Comparison of ENCODE assay signal across 10 cellular contexts in the genomic region with DNA sequence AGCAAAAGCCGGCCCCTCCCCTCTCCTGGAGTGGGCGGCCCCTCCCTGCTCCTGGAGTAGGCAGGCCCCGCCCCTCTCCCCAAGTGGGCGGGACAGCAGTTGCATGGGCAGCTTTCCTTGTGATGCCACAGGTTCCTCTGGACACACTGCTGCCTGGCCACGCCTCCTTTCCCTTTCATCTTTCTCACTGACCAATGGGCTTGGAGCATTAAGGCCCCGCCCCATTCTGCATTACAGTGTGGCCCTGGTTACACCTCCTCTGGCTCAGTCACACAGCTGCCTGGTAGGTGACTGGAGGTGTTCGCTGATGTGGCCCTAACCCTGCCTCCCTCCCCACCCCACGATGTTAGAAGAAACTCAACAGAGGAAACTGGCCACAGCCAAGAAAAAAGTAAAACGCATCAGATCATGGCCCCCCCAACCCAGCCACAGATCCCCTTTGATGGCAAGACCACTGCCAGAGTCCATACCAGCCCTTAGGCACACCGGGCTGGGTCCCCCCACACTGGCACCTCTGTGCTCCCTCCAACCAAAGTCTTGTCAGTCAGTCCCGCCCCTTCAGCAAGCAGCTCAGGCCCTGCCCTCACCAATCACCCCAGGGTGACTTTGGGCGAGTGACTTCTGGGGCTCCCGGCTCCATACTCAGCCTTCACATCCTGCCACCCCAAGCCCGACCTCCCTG.
A peak's percentile ranks its signal among the peaks of the same experiment; 100 is the strongest.
DNase-seq lines count a peak whose midpoint lies in the region; ATAC-seq, FAIRE-seq and TF ChIP-seq lines count a peak whose summit lies in the region.
"Had no signal": no experiment of that assay in that cellular context is flagged by ENCODE, and none has a peak within 500 bp of the region (broad histone marks: within the 10 kb centered on the region; RNA-seq: fewer than 3 reads in every experiment).

No MANE protein-coding gene starts in this region.

- no peaks in the 10 kb centered on the region for H3F3A ChIP-seq in PC-3 (ENCODE audit: low read length, unreplicated experiment)

- no peak overlapping the region for H3K27ac ChIP-seq in PC-3 (ENCODE audit: low read length)
- no peak overlapping the region; the same call in 1 of the 2 replicates for H3K27ac ChIP-seq in H1 (ENCODE audit: low read depth, low read length)
- no peak overlapping the region for H3K27ac ChIP-seq in tibial nerve

- DNase-seq in CD1c-positive myeloid dendritic cell (ENCODE audit: extremely low spot score) (peak; percentile 48), ELR (ENCODE audit: low read depth) (peak; percentile 43), PC-3 (peak; percentile 48), H1 (ENCODE audit: low read depth in 1 of 2, low spot score in 2 of 2) (peak in 1 of 2 experiments; percentile 88), NCI-H187 (lab: John Stamatoyannopoulos, UW) (no peak), NCI-H774 (lab: John Stamatoyannopoulos, UW) (no peak), tibial nerve (ENCODE audit: low spot score in 2 of 2) (no peak)
- DNase-seq: anterior cingulate cortex, T-helper 17 cell had no signal

- no peak overlapping the region for H3K9ac ChIP-seq in PC-3 (ENCODE audit: low read length)
- no peak overlapping the region for H3K9ac ChIP-seq in H1 (replicated peaks in 1 of 4; ENCODE audit: extremely low read depth in 1 of 4, low read depth in 3 of 4, low read length in 3 of 4)

- H3K79me2 ChIP-seq in PC-3 (ENCODE audit: low read length), result no peaks in the 10 kb centered on the region
- H3K79me2 ChIP-seq in H1 (ENCODE audit: control insufficient read depth in 1 of 2, insufficient read depth in 2 of 2, low read length in 2 of 2), result no peaks in the 10 kb centered on the region

- no peak for TF ChIP-seq CTCF in PC-3 (conservative IDR thresholded peaks at IDR 0.05; ENCODE audit: low read depth, low read length)
- TF ChIP-seq CTCF in H1 (IDR thresholded peaks at IDR 0.05; ENCODE audit: control extremely low read depth in 1 of 3, insufficient read depth in 1 of 3, low read depth in 1 of 3, low read length in 3 of 3), result no peak
- no peak for TF ChIP-seq CTCF in tibial nerve (IDR thresholded peaks at IDR 0.05)

- H2AFZ ChIP-seq in PC-3 (ENCODE audit: low read length), result no peak overlapping the region
- H2AFZ ChIP-seq in H1 (ENCODE audit: low read length), result no peak overlapping the region

- H2AK5ac ChIP-seq in H1 (ENCODE audit: low read depth, low read length), result no peak overlapping the region

- peak; percentile 39 for FAIRE-seq in H1 (lab: Jason Lieb, UNC)

- no peaks in the 10 kb centered on the region for H3K23me2 ChIP-seq in H1 (ENCODE audit: low read depth, low read length)

- no peak overlapping the region for H2BK20ac ChIP-seq in H1 (ENCODE audit: low read length)

- peak overlapping the region; percentile 83; the same call in 1 of the 2 replicates for H3K18ac ChIP-seq in H1 (ENCODE audit: extremely low read depth, low read length)

- POLR2A ChIA-PET in PC-3 (lab: Charles Lee; ENCODE audit: unreplicated experiment), result no interaction called here
- POLR2A ChIA-PET in H1 (lab: Charles Lee; ENCODE audit: partially characterized antibody), result interaction anchor here (0.9 to 1.2 kb wide), 2 partner anchors 60 to 86 kb away, joined by 3 to 4 read pairs; a partner anchor contains a TSS

- no peak overlapping the region for H2BK15ac ChIP-seq in H1 (ENCODE audit: low read length)

- H3K9me3 ChIP-seq in PC-3 (ENCODE audit: low read length) (no peaks in the 10 kb centered on the region), H1 (ENCODE audit: insufficient read depth in 2 of 2, low read depth in 1 of 2, low read length in 1 of 2) (no peaks in the 10 kb centered on the region), tibial nerve (no peaks in the 10 kb centered on the region)

- H3K4me1 ChIP-seq in PC-3 (ENCODE audit: insufficient read depth, low read length) (peaks cover 12% of the 10 kb centered on the region), H1 (replicated peaks in 1 of 4; ENCODE audit: control insufficient read depth in 3 of 4, insufficient read depth in 4 of 4, low read length in 3 of 4) (peaks cover 0 to 6% (median 3%) of the 10 kb centered on the region in 4 experiments; a peak in 3 of 7 replicates), tibial nerve (no peaks in the 10 kb centered on the region)

- H4K20me1 ChIP-seq in PC-3 (ENCODE audit: low read length) (no peaks in the 10 kb centered on the region), H1 (replicated peaks in 1 of 2; ENCODE audit: control insufficient read depth in 1 of 2, insufficient read depth in 2 of 2, low read length in 2 of 2) (no peaks in the 10 kb centered on the region)

- no peak overlapping the region for H3K56ac ChIP-seq in H1 (replicated peaks; ENCODE audit: insufficient read length, low read depth, low read length)

- TF ChIP-seq RAD21 in H1 (IDR thresholded peaks at IDR 0.05 in 1 of 2, conservative IDR thresholded peaks at IDR 0.05 in 1 of 2; ENCODE audit: low read depth in 2 of 2, low read length in 2 of 2), result no peak

- no peaks in the 10 kb centered on the region for H3K79me1 ChIP-seq in H1 (ENCODE audit: low read depth, low read length)

- H2BK120ac ChIP-seq in H1 (replicated peaks; ENCODE audit: low read depth, low read length), result no peak overlapping the region

- H4K5ac ChIP-seq in H1 (ENCODE audit: insufficient read length, low read depth, low read length), result no peak overlapping the region

- H3K14ac ChIP-seq in H1 (ENCODE audit: insufficient read length), result no peak overlapping the region

- BruUV-seq in PC-3 (replicated peaks; lab: Mats Ljungman, UMichigan), result no TSS peak

- H3K27me3 ChIP-seq in PC-3 (ENCODE audit: low read length), result no peaks in the 10 kb centered on the region
- no peaks in the 10 kb centered on the region for H3K27me3 ChIP-seq in H1 (replicated peaks in 1 of 4; ENCODE audit: control insufficient read depth in 3 of 4, extremely low read depth in 1 of 4, insufficient read depth in 3 of 4, low read length in 3 of 4)
- no peaks in the 10 kb centered on the region for H3K27me3 ChIP-seq in tibial nerve

- intact Hi-C loops in PC-3 (cut with micrococcal nuclease), result no loop called here

- no peak overlapping the region for H3K4ac ChIP-seq in H1 (replicated peaks; ENCODE audit: insufficient read length, low read depth, low read length)

- no peak for TF ChIP-seq EP300 in H1 (IDR thresholded peaks at IDR 0.05; ENCODE audit: borderline replicate concordance in 1 of 2, low read depth in 2 of 2, low read length in 2 of 2)
- no peak for TF ChIP-seq EP300 in tibial nerve (IDR thresholded peaks at IDR 0.05)

- 69% methylated on average over 11 of the region's 14 CpGs; no CpG with 5 or more reads in 1 of the 2 experiments for WGBS in H1 (ENCODE audit: extremely low coverage in 1 of 2, insufficient coverage in 1 of 2, insufficient read length in 1 of 2, insufficient replicate concordance in 2 of 2, low coverage in 1 of 2, low lambda C conversion rate in 2 of 2, missing lambda C conversion rate in 1 of 2), 2 experiments
- WGBS in tibial nerve, 2 donors, result 84 to 85% methylated on average over 14 of the region's 14 CpGs

- H3K9me2 ChIP-seq in PC-3 (replicated peaks; ENCODE audit: low read length), result no peaks in the 10 kb centered on the region

- peak overlapping the region; percentile 60; the same call in 1 of the 2 replicates for H2BK12ac ChIP-seq in H1 (ENCODE audit: low read depth, low read length)

- no peak overlapping the region for H3K23ac ChIP-seq in H1 (ENCODE audit: insufficient read length)

- no peak overlapping the region; the same call in 1 of the 2 replicates for H2BK5ac ChIP-seq in H1 (ENCODE audit: low read depth, low read length)

- CTCF ChIA-PET in PC-3 (lab: Charles Lee), result no interaction called here
- CTCF ChIA-PET in H1 (lab: Charles Lee; ENCODE audit: partially characterized antibody), result interaction anchor here (0.8 to 7.5 kb wide), 7 partner anchors 9 to 88 kb away, joined by 3 to 30 read pairs (median 5); no protein-coding TSS in a partner anchor

- no peak overlapping the region for H3K4me2 ChIP-seq in PC-3 (ENCODE audit: low read length)
- no peak overlapping the region for H3K4me2 ChIP-seq in H1 (ENCODE audit: insufficient read depth in 1 of 2, low read depth in 2 of 2, low read length in 2 of 2)

- H3K36me3 ChIP-seq in PC-3 (ENCODE audit: low read depth, low read length) (no peaks in the 10 kb centered on the region), H1 (ENCODE audit: control insufficient read depth in 2 of 4, insufficient read depth in 4 of 4, low read length in 3 of 4) (no peaks in the 10 kb centered on the region), tibial nerve (no peaks in the 10 kb centered on the region)

- TF ChIP-seq POLR2A in H1 (IDR thresholded peaks at IDR 0.05; ENCODE audit: control extremely low read depth in 1 of 2, low read depth in 2 of 2, low read length in 2 of 2) (peak in 1 of 2 experiments; percentile 44; a peak in 1 of 3 replicates), tibial nerve (IDR thresholded peaks at IDR 0.05) (no peak)

- no peak overlapping the region for H4K91ac ChIP-seq in H1 (replicated peaks; ENCODE audit: insufficient read length, low read length)

- no peak for ATAC-seq in PC-3
- ATAC-seq in GM21526 (IDR thresholded peaks at IDR 0.05; ENCODE audit: low FRiP score, unreplicated experiment), result no peak
- ATAC-seq: T-helper 17 cell had no signal

- H4K8ac ChIP-seq in H1 (ENCODE audit: extremely low read depth, insufficient read depth, low read length), result peak overlapping the region; percentile 57

- H3K4me3 ChIP-seq in PC-3 (ENCODE audit: low read length) (no peak overlapping the region), H1 (ENCODE audit: extremely low read depth in 1 of 4, insufficient read depth in 2 of 4, low read depth in 3 of 4, low read length in 4 of 4) (no peak overlapping the region), tibial nerve (no peak overlapping the region)

TF ChIP-seq in H1, 55 proteins besides CTCF, POLR2A, EP300 and RAD21:
- TF ChIP-seq CTBP2 (IDR thresholded peaks at IDR 0.05; ENCODE audit: borderline replicate concordance, insufficient read depth, insufficient read length, low read length), result no peak
- TF ChIP-seq SUZ12 (IDR thresholded peaks at IDR 0.05; ENCODE audit: low read length), result no peak
- TF ChIP-seq TBP (IDR thresholded peaks at IDR 0.05; ENCODE audit: low read depth, low read length), result peak; percentile 74; the same call in 1 of the 2 replicates
- TF ChIP-seq JUN (IDR thresholded peaks at IDR 0.05; ENCODE audit: low read depth, low read length), result no peak
- TF ChIP-seq RNF2 (IDR thresholded peaks at IDR 0.05; ENCODE audit: borderline replicate concordance, low read depth, low read length, missing control alignments, poor library complexity, severe bottlenecking), result no peak
- TF ChIP-seq TAF1 (IDR thresholded peaks at IDR 0.05; ENCODE audit: low read depth, low read length), result peak; percentile 74
- TF ChIP-seq SP1 (IDR thresholded peaks at IDR 0.05; ENCODE audit: low read depth, low read length), result peak; percentile 62; the same call in 1 of the 2 replicates
- TF ChIP-seq POLR2AphosphoS5 (IDR thresholded peaks at IDR 0.05; ENCODE audit: low read depth, low read length), result peak; percentile 60; the same call in 1 of the 2 replicates

Comparison
In these comparisons a context has a peak if more than half of its experiments do, and no peak if none do; other contexts are left out.
1. DNase-seq: peak in CD1c-positive myeloid dendritic cell (single experiment), ELR (single experiment) and PC-3 (single experiment); none in NCI-H187 (0 of 2), NCI-H774 (single experiment) and tibial nerve (0 of 2).